8 cellular contexts compared by ENCODE assay signal in the genomic region with DNA sequence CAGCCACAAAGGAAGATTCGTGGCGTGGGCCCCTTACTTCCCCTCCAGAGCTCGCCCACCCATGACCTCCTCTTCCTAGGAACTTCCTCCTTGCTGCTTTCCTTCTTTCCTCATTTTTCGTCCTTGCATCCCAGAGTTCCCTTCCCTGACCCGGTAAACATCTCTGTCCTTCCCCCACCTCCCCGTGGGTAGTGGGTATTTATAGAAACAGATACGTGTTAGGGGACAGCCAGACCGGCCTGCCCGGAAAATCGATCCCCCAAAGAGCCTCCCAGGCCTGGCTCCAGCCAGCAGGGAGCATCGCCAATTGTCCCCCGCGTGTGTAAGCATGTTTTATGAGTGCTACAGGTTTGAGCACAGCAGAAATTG. TPM values are rescaled to one million over a fixed set of nuclear protein-coding genes. Genes with fewer than 3 reads are reported as not detected.
DNase-seq lines count a peak whose midpoint lies in the region; ATAC-seq and TF ChIP-seq lines count a peak whose summit lies in the region.

No MANE protein-coding gene starts in this region.

- H3K9me3 ChIP-seq in BLaER1 treated with 17β-estradiol and CSF1 and Interleukin-3, amounts not matched to agents 10 nM and 100 nM (replicated peaks in 1 of 11) = no peaks in the 10 kb centered on the region
- no peaks in the 10 kb centered on the region for H3K9me3 ChIP-seq in left ventricle myocardium inferior (replicated peaks)
- no peaks in the 10 kb centered on the region for H3K9me3 ChIP-seq in sigmoid colon

- no peak for TF ChIP-seq POLR2A in sigmoid colon (IDR thresholded peaks at IDR 0.05)

- H3K27me3 ChIP-seq in BLaER1 treated with 17β-estradiol and CSF1 and Interleukin-3, amounts not matched to agents 10 nM and 100 nM = no peaks in the 10 kb centered on the region
- H3K27me3 ChIP-seq in left ventricle myocardium inferior (ENCODE audit: low read depth) (no peaks in the 10 kb centered on the region), sigmoid colon (no peaks in the 10 kb centered on the region)

- peak overlapping the region; percentile 93 to 99 (median 97); a peak in 21 of 22 replicates for H3K27ac ChIP-seq in BLaER1 treated with 17β-estradiol and CSF1 and Interleukin-3, amounts not matched to agents 10 nM and 100 nM
- H3K27ac ChIP-seq in left ventricle myocardium inferior (replicated peaks) = peak overlapping the region; percentile 99
- peak overlapping the region; percentile 97 to 100 (median 98) for H3K27ac ChIP-seq in sigmoid colon

- peak overlapping the region; percentile 84 to 98 (median 95) for H3K4me2 ChIP-seq in BLaER1 treated with 17β-estradiol and CSF1 and Interleukin-3, amounts not matched to agents 10 nM and 100 nM

- peak overlapping the region; percentile 87 to 99 for H3K27ac Mint-ChIP-seq in activated naive CD4-positive, alpha-beta T cell treated with anti-CD3 and anti-CD28 coated beads, Interleukin-2, amount 50 U/mL, for 72 hours

- ATAC-seq in activated naive CD4-positive, alpha-beta T cell treated with anti-CD3 and anti-CD28 coated beads, Interleukin-2, amount 50 U/mL, for 72 hours = no peak

- 1 to 4% methylated on average over 13 of the region's 13 CpGs for WGBS in sigmoid colon, 2 donors

- H3K9me3 Mint-ChIP-seq in activated naive CD4-positive, alpha-beta T cell treated with anti-CD3 and anti-CD28 coated beads, Interleukin-2, amount 50 U/mL, for 72 hours = peaks cover 0 to 7% of the 10 kb centered on the region in 2 donors

- intact Hi-C loops in left ventricle myocardium inferior (cut with micrococcal nuclease) = no loop called here
- intact Hi-C loops in sigmoid colon (cut with DNase I) = loop anchor here (2.0 to 10.0 kb wide), 3 partner anchors 179 to 385 kb away; a partner anchor contains a TSS

- H3K4me3 ChIP-seq in BLaER1 treated with 17β-estradiol and CSF1 and Interleukin-3, amounts not matched to agents 10 nM and 100 nM = peak overlapping the region; percentile 93 to 100 (median 99)
- H3K4me3 ChIP-seq in left ventricle myocardium inferior = peak overlapping the region; percentile 94
- H3K4me3 ChIP-seq in sigmoid colon = peak overlapping the region; percentile 92 to 100 (median 98)

- H3K36me3 ChIP-seq in BLaER1 treated with 17β-estradiol and CSF1 and Interleukin-3, amounts not matched to agents 10 nM and 100 nM = peaks cover 16 to 36% (median 28%) of the 10 kb centered on the region in 11 experiments; a peak in 21 of 22 replicates
- H3K36me3 ChIP-seq in left ventricle myocardium inferior (no peaks in the 10 kb centered on the region), sigmoid colon (no peaks in the 10 kb centered on the region)

- no peak for TF ChIP-seq CTCF in left ventricle myocardium inferior (IDR thresholded peaks at IDR 0.05; ENCODE audit: borderline replicate concordance)
- no peak for TF ChIP-seq CTCF in sigmoid colon (IDR thresholded peaks at IDR 0.05)

- peaks cover 30 to 33% of the 10 kb centered on the region in 2 donors for H3K36me3 Mint-ChIP-seq in activated naive CD4-positive, alpha-beta T cell treated with anti-CD3 and anti-CD28 coated beads, Interleukin-2, amount 50 U/mL, for 72 hours

- H4K20me1 ChIP-seq in BLaER1 treated with 17β-estradiol and CSF1 and Interleukin-3, amounts not matched to agents 10 nM and 100 nM = peaks cover 38 to 53% (median 50%) of the 10 kb centered on the region in 11 experiments; a peak in 21 of 22 replicates

- DNase-seq in HuH-7.5 (ENCODE audit: low spot score) (peak; percentile 77), left ventricle myocardium inferior (peak; percentile 55), sigmoid colon (no peak), iPS-NIHi11 (ENCODE audit: low spot score) (no peak), cerebellar nuclear complex (lab: John Stamatoyannopoulos, UW) (no peak), NCI-H1048 (lab: John Stamatoyannopoulos, UW) (no peak)
- peak in 1 of 2 donors; percentile 26 for DNase-seq in activated naive CD4-positive, alpha-beta T cell treated with anti-CD3 and anti-CD28 coated beads, Interleukin-2, amount 50 U/mL, for 72 hours (ENCODE audit: low spot score in 2 of 2)

- TF ChIP-seq EP300 in sigmoid colon (IDR thresholded peaks at IDR 0.05) = no peak

- H3K9ac ChIP-seq in BLaER1 treated with 17β-estradiol and CSF1 and Interleukin-3, amounts not matched to agents 10 nM and 100 nM = peak overlapping the region; percentile 96 to 100 (median 99)

- H3K4me1 ChIP-seq in BLaER1 treated with 17β-estradiol and CSF1 and Interleukin-3, amounts not matched to agents 10 nM and 100 nM = peaks cover 24 to 33% (median 28%) of the 10 kb centered on the region in 10 experiments
- H3K4me1 ChIP-seq in left ventricle myocardium inferior (peaks cover 76% of the 10 kb centered on the region), sigmoid colon (peaks cover 0 to 60% (median 46%) of the 10 kb centered on the region in 4 donors)

RNA-seq across cellular contexts. Expression of a gene that starts 1.6 kb away (rescaled TPM):
- 10 to 100 TPM; 27.2 to 34.3 TPM for total RNA-seq in activated naive CD4-positive, alpha-beta T cell treated with anti-CD3 and anti-CD28 coated beads, Interleukin-2, amount 50 U/mL, for 72 hours
- 42.6 TPM for total RNA-seq in left ventricle myocardium inferior
- total RNA-seq in sigmoid colon = 10 to 100 TPM; 17.6 to 32.4 (median 23.3) TPM
- polyA plus RNA-seq in sigmoid colon = 10 to 100 TPM; 22.8 to 32.8 (median 26.1) TPM

Comparison
In these comparisons a context has a peak if more than half of its experiments do, and no peak if none do; other contexts are left out.
1. DNase-seq: peak in HuH-7.5 (single experiment) and left ventricle myocardium inferior (single experiment); none in sigmoid colon (single experiment), iPS-NIHi11 (single experiment), cerebellar nuclear complex (0 of 2) and NCI-H1048 (single experiment).
2. Peak in every context shown above with its lines, with median percentiles within 50 percentile points of each other: H3K27ac ChIP-seq and H3K4me3 ChIP-seq.